In the genomic region with DNA sequence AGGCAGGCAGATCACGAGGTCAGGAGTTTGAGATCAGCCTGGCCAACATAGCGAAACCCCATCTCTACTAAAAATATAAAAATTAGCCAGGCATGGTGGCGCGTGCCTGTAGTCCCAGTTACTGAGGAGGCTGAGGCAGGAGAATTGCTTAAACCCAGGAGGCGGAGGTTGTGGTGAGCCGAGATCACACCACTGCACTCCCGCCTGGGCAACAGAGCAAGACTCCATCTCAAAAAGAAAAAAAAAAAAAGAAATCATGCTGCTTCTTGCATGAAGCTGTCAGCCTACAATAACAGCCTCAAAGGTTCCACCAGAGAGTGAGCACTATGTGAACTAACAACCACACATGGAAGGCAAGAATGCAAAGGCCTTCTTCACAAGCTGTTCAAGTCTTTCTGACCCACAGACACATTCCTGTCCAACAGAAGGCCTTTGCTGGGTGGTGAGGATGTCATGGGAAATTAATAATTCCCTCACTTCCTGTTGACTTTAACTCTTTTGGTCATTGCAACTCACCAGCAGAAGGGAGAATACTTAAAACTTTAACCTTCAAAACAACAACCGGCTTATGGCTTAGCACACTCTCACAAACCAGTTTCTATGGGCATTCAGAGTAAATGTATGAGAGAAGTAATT, we compare ENCODE assay signal across 8 cellular contexts. TPM values are rescaled to one million over a fixed set of nuclear protein-coding genes. Genes with fewer than 3 reads are reported as not detected.
A peak's percentile ranks its signal among the peaks of the same experiment; 100 is the strongest.
DNase-seq lines count a peak whose midpoint lies in the region; ATAC-seq and TF ChIP-seq lines count a peak whose summit lies in the region.
"Not testable (repeated sequence)": the region's sequence is repeated elsewhere in the genome, so short reads cannot be mapped to it uniquely, and the experiment has no call there.

No MANE protein-coding gene starts in this region.

- H3K4me3 Mint-ChIP-seq in CD4-positive, CD25-positive, alpha-beta regulatory T cell, result peak overlapping the region in 1 of 4 donors; percentile 6
- peak overlapping the region; percentile 31 to 56 for H3K4me3 Mint-ChIP-seq in activated T-cell treated with anti-CD3 and anti-CD28 coated beads, Interleukin-2, amount 50 U/mL, for 72 hours
- not testable (repeated sequence) for H3K4me3 Mint-ChIP-seq in stimulated activated naive CD8-positive, alpha-beta T cell treated with anti-CD3 and anti-CD28 coated beads, Interleukin-15, amount 100 ng/mL, for 72 hours

- dilution Hi-C loops in mammary epithelial cell (cut with HindIII; ENCODE audit: low sequenced_read_pairs), result not testable (repeated sequence)

- peaks cover 36 to 50% (median 44%) of the 10 kb centered on the region in 4 donors for H3K4me1 Mint-ChIP-seq in CD4-positive, CD25-positive, alpha-beta regulatory T cell
- peaks cover 59% of the 10 kb centered on the region for H3K4me1 Mint-ChIP-seq in activated T-cell treated with anti-CD3 and anti-CD28 coated beads, Interleukin-2, amount 50 U/mL, for 72 hours (ENCODE audit: low read depth)
- H3K4me1 Mint-ChIP-seq in stimulated activated naive CD8-positive, alpha-beta T cell treated with anti-CD3 and anti-CD28 coated beads, Interleukin-15, amount 100 ng/mL, for 72 hours, result peaks cover 50% of the 10 kb centered on the region

- peak overlapping the region; percentile 43 for H3K4me2 ChIP-seq in HCT116 (ENCODE audit: low read length)
- not testable (repeated sequence) for H3K4me2 ChIP-seq in mammary epithelial cell (ENCODE audit: insufficient read depth, low read depth, low read length)

- intact Hi-C loops in HCT116 (cut with micrococcal nuclease); mammary epithelial cell (cut with micrococcal nuclease): not testable (repeated sequence)

- not testable (repeated sequence) for H4K20me1 ChIP-seq in HCT116 (ENCODE audit: insufficient read depth); mammary epithelial cell (ENCODE audit: insufficient read depth, low read length)

- not testable (repeated sequence) for H2AFZ ChIP-seq in HCT116 (ENCODE audit: low read depth, low read length, poor library complexity, severe bottlenecking); mammary epithelial cell (ENCODE audit: low read depth, low read length)

- WGBS in mammary epithelial cell (ENCODE audit: low coverage, missing lambda C conversion rate), result 95% methylated on average over 7 of the region's 8 CpGs

- H3K27me3 ChIP-seq in CD4-positive, CD25-positive, alpha-beta regulatory T cell (ENCODE audit: control insufficient read depth, insufficient read depth, low read length); HCT116 (ENCODE audit: insufficient read depth, low read length); SJCRH30; mammary epithelial cell (ENCODE audit: insufficient read depth, low read length): not testable (repeated sequence)

- CTCF ChIA-PET in HCT116 (lab: Charles Lee); mammary epithelial cell (lab: Charles Lee; ENCODE audit: low non-redundant PET): not testable (repeated sequence)

- H3K27me3 Mint-ChIP-seq in CD4-positive, CD25-positive, alpha-beta regulatory T cell; activated T-cell treated with anti-CD3 and anti-CD28 coated beads, Interleukin-2, amount 50 U/mL, for 72 hours (ENCODE audit: low read depth); stimulated activated naive CD8-positive, alpha-beta T cell treated with anti-CD3 and anti-CD28 coated beads, Interleukin-15, amount 100 ng/mL, for 72 hours: not testable (repeated sequence)

- in situ Hi-C loops in mammary epithelial cell (cut with MboI; ENCODE audit: low sequenced_read_pairs in 2 of 2), result not testable (repeated sequence)

- H3K27ac ChIP-seq in CD4-positive, CD25-positive, alpha-beta regulatory T cell (ENCODE audit: insufficient read depth, low read length, poor library complexity, severe bottlenecking); HCT116 (ENCODE audit: low read depth, low read length); mammary epithelial cell (ENCODE audit: insufficient read depth, low read depth, low read length): not testable (repeated sequence)
- peak overlapping the region; percentile 28; the same call in 1 of the 2 replicates for H3K27ac ChIP-seq in SJCRH30

- not testable (repeated sequence) for ATAC-seq in CD4-positive, CD25-positive, alpha-beta regulatory T cell (ENCODE audit: low read depth in 2 of 2); stimulated activated naive CD8-positive, alpha-beta T cell treated with anti-CD3 and anti-CD28 coated beads, Interleukin-15, amount 100 ng/mL, for 72 hours
- ATAC-seq in HCT116, result peak; percentile 32; the same call in 1 of the 2 replicates
- peak; percentile 5 to 13 for ATAC-seq in activated T-cell treated with anti-CD3 and anti-CD28 coated beads, Interleukin-2, amount 50 U/mL, for 72 hours (replicated peaks in 1 of 2)

- not testable (repeated sequence) for H3K79me2 ChIP-seq in HCT116 (ENCODE audit: insufficient read depth, low read length); mammary epithelial cell (ENCODE audit: insufficient read depth, low read length)

- DNase-seq in CD4-positive, CD25-positive, alpha-beta regulatory T cell; HCT116 (ENCODE audit: low read depth, low spot score); activated T-cell treated with anti-CD3 and anti-CD28 coated beads, Interleukin-2, amount 50 U/mL, for 72 hours; stimulated activated naive CD8-positive, alpha-beta T cell treated with anti-CD3 and anti-CD28 coated beads, Interleukin-15, amount 100 ng/mL, for 72 hours: not testable (repeated sequence)
- peak; percentile 13 to 14 for DNase-seq in SJCRH30
- peak; percentile 33 for DNase-seq in mammary epithelial cell
- DNase-seq in glomerular endothelial cell (ENCODE audit: extremely low read depth, low read depth, low spot score), result peak; percentile 20
- DNase-seq in lung microvascular endothelial cell (ENCODE audit: low read depth in 2 of 2), result peak; percentile 51 to 77

- H3K4me3 ChIP-seq in CD4-positive, CD25-positive, alpha-beta regulatory T cell (ENCODE audit: low read depth, low read length); HCT116 (replicated peaks in 1 of 2; ENCODE audit: low read depth in 1 of 2, low read length in 2 of 2); SJCRH30; mammary epithelial cell (replicated peaks in 1 of 3; ENCODE audit: insufficient read depth in 1 of 3, low read depth in 2 of 3, low read length in 3 of 3): not testable (repeated sequence)

- POLR2A ChIA-PET in HCT116 (lab: Charles Lee), result not testable (repeated sequence)

- TF ChIP-seq CTCF in HCT116 (IDR thresholded peaks at IDR 0.05 in 2 of 3, conservative IDR thresholded peaks at IDR 0.05 in 1 of 3; ENCODE audit: borderline replicate concordance in 1 of 3, insufficient read depth in 1 of 3, low read depth in 2 of 3, low read length in 2 of 3); mammary epithelial cell (conservative IDR thresholded peaks at IDR 0.05 in 1 of 2, IDR thresholded peaks at IDR 0.05 in 1 of 2; ENCODE audit: extremely low read depth in 1 of 2, insufficient read depth in 1 of 2, low read depth in 1 of 2, low read length in 2 of 2): not testable (repeated sequence)

- not testable (repeated sequence) for TF ChIP-seq RAD21 in HCT116 (IDR thresholded peaks at IDR 0.05; ENCODE audit: low read depth)

- RAD21 ChIA-PET in HCT116 (lab: Charles Lee; ENCODE audit: low non-redundant PET in 1 of 2, low total read pairs in 2 of 2, uncharacterized antibody in 2 of 2, unreplicated experiment in 2 of 2), result not testable (repeated sequence)

- not testable (repeated sequence) for H3K9ac ChIP-seq in HCT116 (ENCODE audit: low read length); mammary epithelial cell (ENCODE audit: insufficient read depth, low read length)

- not testable (repeated sequence) for H3K4me1 ChIP-seq in CD4-positive, CD25-positive, alpha-beta regulatory T cell (ENCODE audit: control insufficient read depth, insufficient read depth, low read length, poor library complexity, severe bottlenecking); SJCRH30
- H3K4me1 ChIP-seq in HCT116 (ENCODE audit: control insufficient read depth in 1 of 2, insufficient read depth in 2 of 2, low read length in 2 of 2) (peaks cover 6 to 11% of the 10 kb centered on the region in 2 experiments), mammary epithelial cell (ENCODE audit: insufficient read depth, low read length) (peaks cover 11% of the 10 kb centered on the region)

- not testable (repeated sequence) for TF ChIP-seq POLR2A in HCT116 (IDR thresholded peaks at IDR 0.05; ENCODE audit: borderline replicate concordance, extremely low read depth, insufficient read depth, insufficient read length)

- not testable (repeated sequence) for H3K9me2 ChIP-seq in HCT116 (ENCODE audit: insufficient read depth)

- H3K9me3 ChIP-seq in CD4-positive, CD25-positive, alpha-beta regulatory T cell (ENCODE audit: control insufficient read depth in 2 of 2, low read length in 2 of 2); HCT116 (ENCODE audit: control insufficient read depth in 1 of 2, insufficient read depth in 1 of 2, low read depth in 1 of 2, low read length in 2 of 2); SJCRH30 (replicated peaks); mammary epithelial cell (replicated peaks; ENCODE audit: insufficient read depth, low read length): not testable (repeated sequence)

- not testable (repeated sequence) for H3K9me3 Mint-ChIP-seq in CD4-positive, CD25-positive, alpha-beta regulatory T cell; activated T-cell treated with anti-CD3 and anti-CD28 coated beads, Interleukin-2, amount 50 U/mL, for 72 hours; stimulated activated naive CD8-positive, alpha-beta T cell treated with anti-CD3 and anti-CD28 coated beads, Interleukin-15, amount 100 ng/mL, for 72 hours

- not testable (repeated sequence) for H3K36me3 Mint-ChIP-seq in CD4-positive, CD25-positive, alpha-beta regulatory T cell; activated T-cell treated with anti-CD3 and anti-CD28 coated beads, Interleukin-2, amount 50 U/mL, for 72 hours (ENCODE audit: insufficient read depth in 2 of 2)

- peak overlapping the region; percentile 9 to 13 (median 11) for H3K27ac Mint-ChIP-seq in CD4-positive, CD25-positive, alpha-beta regulatory T cell
- peak overlapping the region; percentile 21 for H3K27ac Mint-ChIP-seq in activated T-cell treated with anti-CD3 and anti-CD28 coated beads, Interleukin-2, amount 50 U/mL, for 72 hours
- H3K27ac Mint-ChIP-seq in stimulated activated naive CD8-positive, alpha-beta T cell treated with anti-CD3 and anti-CD28 coated beads, Interleukin-15, amount 100 ng/mL, for 72 hours, result peak overlapping the region; percentile 29 to 66

- not testable (repeated sequence) for BruUV-seq in HCT116 (replicated peaks; lab: Mats Ljungman, UMichigan); mammary epithelial cell (replicated peaks; lab: Mats Ljungman, UMichigan)

- not testable (repeated sequence) for H3K36me3 ChIP-seq in CD4-positive, CD25-positive, alpha-beta regulatory T cell (ENCODE audit: control insufficient read depth, insufficient read depth, low read length); HCT116 (ENCODE audit: control insufficient read depth in 1 of 2, insufficient read depth in 2 of 2, low read length in 2 of 2); SJCRH30; mammary epithelial cell (ENCODE audit: insufficient read depth, low read length)

RNA-seq across cellular contexts. Expression of gene PLEKHM3, which starts 11.9 kb away (rescaled TPM):
- 15.1 TPM for total RNA-seq in CD4-positive, CD25-positive, alpha-beta regulatory T cell
- 1 to 10 TPM; 2.7 to 3.9 (median 3.1) TPM for polyA plus RNA-seq in CD4-positive, CD25-positive, alpha-beta regulatory T cell
- total RNA-seq in HCT116 (2021; ENCODE audit: unreplicated experiment) (6.3 TPM), mammary epithelial cell (10 to 100 TPM in 1 of 2 donors, 1 to 10 TPM in 1; 6.4 to 15.0 TPM), glomerular endothelial cell (4.1 and 7.8 TPM in 2 replicates), lung microvascular endothelial cell (7.0 and 16.5 TPM in 2 replicates)
- polyA plus RNA-seq in HCT116 (2012), result 2.1 and 2.7 TPM in 2 replicates
- total RNA-seq in SJCRH30 (2014; rRNA removed; shearing (Covaris generic)), result 5.1 and 6.1 TPM in 2 replicates
- 1 to 10 TPM; 8.8 to 9.2 TPM for total RNA-seq in activated T-cell treated with anti-CD3 and anti-CD28 coated beads, Interleukin-2, amount 50 U/mL, for 72 hours
- polyA plus RNA-seq in mammary epithelial cell, result 2.1 TPM
- 22.1 TPM for polyA minus RNA-seq in mammary epithelial cell
